6 cellular contexts compared by ENCODE assay signal in the genomic region with DNA sequence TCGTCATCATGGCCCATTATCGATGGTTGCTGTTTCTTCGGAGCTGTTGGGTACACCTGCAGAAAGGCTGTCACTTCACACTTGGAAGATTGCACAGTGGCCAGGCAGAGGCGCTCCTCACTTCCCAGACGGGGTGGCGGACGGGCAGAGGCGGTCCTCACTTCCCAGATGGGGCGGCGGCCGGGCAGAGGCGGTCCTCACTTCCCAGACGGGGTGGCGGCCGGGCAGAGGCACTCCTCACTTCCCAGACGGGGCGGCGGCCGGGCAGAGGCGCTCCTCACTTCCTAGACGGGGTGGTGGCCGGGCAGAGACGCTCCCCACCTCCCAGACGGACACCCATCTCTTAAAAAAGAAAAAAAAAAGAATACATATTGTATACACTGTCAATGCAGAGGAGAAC. TPM values are rescaled to one million over a fixed set of nuclear protein-coding genes. Genes with fewer than 3 reads are reported as not detected.
"Had no signal": no experiment of that assay in that cellular context is flagged by ENCODE, and none has a peak within 500 bp of the region (broad histone marks: within the 10 kb centered on the region; RNA-seq: fewer than 3 reads in every experiment).

No MANE protein-coding gene starts in this region.

RNA-seq across cellular contexts. Expression of gene CIROP, which starts 3.4 kb away (rescaled TPM):
- total RNA-seq: HT1080, LHCN-M2, MCF 10A, OCI-LY7, PC-3, SK-MEL-5 had no signal

RNA-seq across cellular contexts. Expression of gene CEBPE, which starts 10.9 kb away (rescaled TPM):
- total RNA-seq: HT1080, MCF 10A, PC-3, SK-MEL-5 had no signal
